ENCODE assay signal across 2 cellular contexts in the genomic region with DNA sequence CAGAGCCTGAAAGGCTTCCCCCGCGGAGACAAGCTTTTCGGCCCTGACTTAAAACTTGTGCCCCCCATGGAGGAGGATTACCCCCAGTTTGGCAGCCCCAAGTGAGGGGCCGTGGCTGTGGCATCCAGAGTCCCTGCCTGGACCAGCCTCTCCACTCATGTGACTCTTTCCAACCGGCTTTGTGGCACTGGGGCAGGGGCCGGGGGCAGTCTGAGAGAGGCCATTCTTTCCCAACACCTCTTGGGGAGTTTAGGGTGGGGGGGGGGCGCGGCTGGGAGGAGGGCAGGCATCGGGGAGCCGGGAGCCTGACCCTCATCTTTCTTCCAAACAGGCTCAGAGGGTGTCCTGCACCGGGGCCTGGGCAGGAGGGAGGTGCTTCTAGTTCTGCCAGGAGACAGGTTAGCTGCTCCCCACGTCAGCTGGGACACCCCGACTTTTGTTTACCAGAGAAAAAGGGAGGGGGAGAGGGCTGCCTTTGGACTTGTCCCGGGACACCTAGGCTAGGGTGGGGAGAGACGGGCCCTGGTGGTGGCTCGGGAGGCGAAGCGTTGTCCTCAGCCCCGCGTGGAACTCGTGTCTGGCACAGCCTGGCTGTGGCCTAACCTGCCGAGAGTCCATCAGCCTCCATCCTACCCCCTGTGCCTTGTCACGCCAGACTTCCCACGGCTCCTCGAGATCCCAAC.
TF ChIP-seq lines count a peak whose summit lies in the region.

No MANE protein-coding gene starts in this region.

TF ChIP-seq in SK-N-SH, 30 proteins besides CTCF, POLR2A, EP300 and RAD21:
- TF ChIP-seq RXRA (IDR thresholded peaks at IDR 0.05; ENCODE audit: borderline replicate concordance, low read depth) (no peak), TCF12 (IDR thresholded peaks at IDR 0.05) (no peak), FOXJ3 (CRISPR knock-in tag; IDR thresholded peaks at IDR 0.05) (no peak), EZH2phosphoT487 (IDR thresholded peaks at IDR 0.05; ENCODE audit: borderline replicate concordance, low read depth) (no peak), YY1 (IDR thresholded peaks at IDR 0.05; ENCODE audit: low read depth) (no peak), JUND (IDR thresholded peaks at IDR 0.05) (no peak), SIN3A (IDR thresholded peaks at IDR 0.05; ENCODE audit: borderline replicate concordance, low read depth, low read length) (no peak), NFIC (IDR thresholded peaks at IDR 0.05; ENCODE audit: borderline replicate concordance) (no peak), TAF1 (IDR thresholded peaks at IDR 0.05; ENCODE audit: borderline replicate concordance, low read depth, low read length) (no peak), MEF2A (IDR thresholded peaks at IDR 0.05; ENCODE audit: borderline replicate concordance, low read depth) (no peak), ELF1 (IDR thresholded peaks at IDR 0.05) (no peak)
- TF ChIP-seq, protein P1, sequence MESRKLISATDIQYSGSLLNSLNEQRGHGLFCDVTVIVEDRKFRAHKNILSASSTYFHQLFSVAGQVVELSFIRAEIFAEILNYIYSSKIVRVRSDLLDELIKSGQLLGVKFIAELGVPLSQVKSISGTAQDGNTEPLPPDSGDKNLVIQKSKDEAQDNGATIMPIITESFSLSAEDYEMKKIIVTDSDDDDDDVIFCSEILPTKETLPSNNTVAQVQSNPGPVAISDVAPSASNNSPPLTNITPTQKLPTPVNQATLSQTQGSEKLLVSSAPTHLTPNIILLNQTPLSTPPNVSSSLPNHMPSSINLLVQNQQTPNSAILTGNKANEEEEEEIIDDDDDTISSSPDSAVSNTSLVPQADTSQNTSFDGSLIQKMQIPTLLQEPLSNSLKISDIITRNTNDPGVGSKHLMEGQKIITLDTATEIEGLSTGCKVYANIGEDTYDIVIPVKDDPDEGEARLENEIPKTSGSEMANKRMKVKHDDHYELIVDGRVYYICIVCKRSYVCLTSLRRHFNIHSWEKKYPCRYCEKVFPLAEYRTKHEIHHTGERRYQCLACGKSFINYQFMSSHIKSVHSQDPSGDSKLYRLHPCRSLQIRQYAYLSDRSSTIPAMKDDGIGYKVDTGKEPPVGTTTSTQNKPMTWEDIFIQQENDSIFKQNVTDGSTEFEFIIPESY (IDR thresholded peaks at IDR 0.05; ENCODE audit: borderline replicate concordance, low read depth) = no peak
- TF ChIP-seq, protein P2, sequence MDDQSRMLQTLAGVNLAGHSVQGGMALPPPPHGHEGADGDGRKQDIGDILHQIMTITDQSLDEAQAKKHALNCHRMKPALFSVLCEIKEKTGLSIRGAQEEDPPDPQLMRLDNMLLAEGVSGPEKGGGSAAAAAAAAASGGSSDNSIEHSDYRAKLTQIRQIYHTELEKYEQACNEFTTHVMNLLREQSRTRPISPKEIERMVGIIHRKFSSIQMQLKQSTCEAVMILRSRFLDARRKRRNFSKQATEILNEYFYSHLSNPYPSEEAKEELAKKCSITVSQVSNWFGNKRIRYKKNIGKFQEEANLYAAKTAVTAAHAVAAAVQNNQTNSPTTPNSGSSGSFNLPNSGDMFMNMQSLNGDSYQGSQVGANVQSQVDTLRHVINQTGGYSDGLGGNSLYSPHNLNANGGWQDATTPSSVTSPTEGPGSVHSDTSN (IDR thresholded peaks at IDR 0.05) = no peak
- TF ChIP-seq, protein P3, sequence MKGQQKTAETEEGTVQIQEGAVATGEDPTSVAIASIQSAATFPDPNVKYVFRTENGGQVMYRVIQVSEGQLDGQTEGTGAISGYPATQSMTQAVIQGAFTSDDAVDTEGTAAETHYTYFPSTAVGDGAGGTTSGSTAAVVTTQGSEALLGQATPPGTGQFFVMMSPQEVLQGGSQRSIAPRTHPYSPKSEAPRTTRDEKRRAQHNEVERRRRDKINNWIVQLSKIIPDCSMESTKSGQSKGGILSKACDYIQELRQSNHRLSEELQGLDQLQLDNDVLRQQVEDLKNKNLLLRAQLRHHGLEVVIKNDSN (IDR thresholded peaks at IDR 0.05; ENCODE audit: borderline replicate concordance, low read depth) = no peak
- TF ChIP-seq, protein P4, sequence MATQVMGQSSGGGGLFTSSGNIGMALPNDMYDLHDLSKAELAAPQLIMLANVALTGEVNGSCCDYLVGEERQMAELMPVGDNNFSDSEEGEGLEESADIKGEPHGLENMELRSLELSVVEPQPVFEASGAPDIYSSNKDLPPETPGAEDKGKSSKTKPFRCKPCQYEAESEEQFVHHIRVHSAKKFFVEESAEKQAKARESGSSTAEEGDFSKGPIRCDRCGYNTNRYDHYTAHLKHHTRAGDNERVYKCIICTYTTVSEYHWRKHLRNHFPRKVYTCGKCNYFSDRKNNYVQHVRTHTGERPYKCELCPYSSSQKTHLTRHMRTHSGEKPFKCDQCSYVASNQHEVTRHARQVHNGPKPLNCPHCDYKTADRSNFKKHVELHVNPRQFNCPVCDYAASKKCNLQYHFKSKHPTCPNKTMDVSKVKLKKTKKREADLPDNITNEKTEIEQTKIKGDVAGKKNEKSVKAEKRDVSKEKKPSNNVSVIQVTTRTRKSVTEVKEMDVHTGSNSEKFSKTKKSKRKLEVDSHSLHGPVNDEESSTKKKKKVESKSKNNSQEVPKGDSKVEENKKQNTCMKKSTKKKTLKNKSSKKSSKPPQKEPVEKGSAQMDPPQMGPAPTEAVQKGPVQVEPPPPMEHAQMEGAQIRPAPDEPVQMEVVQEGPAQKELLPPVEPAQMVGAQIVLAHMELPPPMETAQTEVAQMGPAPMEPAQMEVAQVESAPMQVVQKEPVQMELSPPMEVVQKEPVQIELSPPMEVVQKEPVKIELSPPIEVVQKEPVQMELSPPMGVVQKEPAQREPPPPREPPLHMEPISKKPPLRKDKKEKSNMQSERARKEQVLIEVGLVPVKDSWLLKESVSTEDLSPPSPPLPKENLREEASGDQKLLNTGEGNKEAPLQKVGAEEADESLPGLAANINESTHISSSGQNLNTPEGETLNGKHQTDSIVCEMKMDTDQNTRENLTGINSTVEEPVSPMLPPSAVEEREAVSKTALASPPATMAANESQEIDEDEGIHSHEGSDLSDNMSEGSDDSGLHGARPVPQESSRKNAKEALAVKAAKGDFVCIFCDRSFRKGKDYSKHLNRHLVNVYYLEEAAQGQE (IDR thresholded peaks at IDR 0.05; ENCODE audit: low read depth, low read length) = no peak
- TF ChIP-seq, protein P5, sequence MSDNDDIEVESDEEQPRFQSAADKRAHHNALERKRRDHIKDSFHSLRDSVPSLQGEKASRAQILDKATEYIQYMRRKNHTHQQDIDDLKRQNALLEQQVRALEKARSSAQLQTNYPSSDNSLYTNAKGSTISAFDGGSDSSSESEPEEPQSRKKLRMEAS (IDR thresholded peaks at IDR 0.05; ENCODE audit: low read depth) = no peak

TF ChIP-seq in SK-N-SH treated with all-trans-retinoic acid at 6 μM for 48 hours, 23 proteins besides CTCF, POLR2A, EP300 and RAD21:
- TF ChIP-seq SNAI2 (CRISPR knock-in tag; IDR thresholded peaks at IDR 0.05) = no peak
- TF ChIP-seq, protein P6, sequence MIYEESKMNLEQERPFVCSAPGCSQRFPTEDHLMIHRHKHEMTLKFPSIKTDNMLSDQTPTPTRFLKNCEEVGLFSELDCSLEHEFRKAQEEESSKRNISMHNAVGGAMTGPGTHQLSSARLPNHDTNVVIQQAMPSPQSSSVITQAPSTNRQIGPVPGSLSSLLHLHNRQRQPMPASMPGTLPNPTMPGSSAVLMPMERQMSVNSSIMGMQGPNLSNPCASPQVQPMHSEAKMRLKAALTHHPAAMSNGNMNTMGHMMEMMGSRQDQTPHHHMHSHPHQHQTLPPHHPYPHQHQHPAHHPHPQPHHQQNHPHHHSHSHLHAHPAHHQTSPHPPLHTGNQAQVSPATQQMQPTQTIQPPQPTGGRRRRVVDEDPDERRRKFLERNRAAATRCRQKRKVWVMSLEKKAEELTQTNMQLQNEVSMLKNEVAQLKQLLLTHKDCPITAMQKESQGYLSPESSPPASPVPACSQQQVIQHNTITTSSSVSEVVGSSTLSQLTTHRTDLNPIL (CRISPR knock-in tag; IDR thresholded peaks at IDR 0.05; ENCODE audit: low read depth) = no peak
- no peak for TF ChIP-seq CSDC2 (CRISPR knock-in tag; IDR thresholded peaks at IDR 0.05)
- TF ChIP-seq ZNF70 (CRISPR knock-in tag; IDR thresholded peaks at IDR 0.05) = no peak
- TF ChIP-seq, protein P7, sequence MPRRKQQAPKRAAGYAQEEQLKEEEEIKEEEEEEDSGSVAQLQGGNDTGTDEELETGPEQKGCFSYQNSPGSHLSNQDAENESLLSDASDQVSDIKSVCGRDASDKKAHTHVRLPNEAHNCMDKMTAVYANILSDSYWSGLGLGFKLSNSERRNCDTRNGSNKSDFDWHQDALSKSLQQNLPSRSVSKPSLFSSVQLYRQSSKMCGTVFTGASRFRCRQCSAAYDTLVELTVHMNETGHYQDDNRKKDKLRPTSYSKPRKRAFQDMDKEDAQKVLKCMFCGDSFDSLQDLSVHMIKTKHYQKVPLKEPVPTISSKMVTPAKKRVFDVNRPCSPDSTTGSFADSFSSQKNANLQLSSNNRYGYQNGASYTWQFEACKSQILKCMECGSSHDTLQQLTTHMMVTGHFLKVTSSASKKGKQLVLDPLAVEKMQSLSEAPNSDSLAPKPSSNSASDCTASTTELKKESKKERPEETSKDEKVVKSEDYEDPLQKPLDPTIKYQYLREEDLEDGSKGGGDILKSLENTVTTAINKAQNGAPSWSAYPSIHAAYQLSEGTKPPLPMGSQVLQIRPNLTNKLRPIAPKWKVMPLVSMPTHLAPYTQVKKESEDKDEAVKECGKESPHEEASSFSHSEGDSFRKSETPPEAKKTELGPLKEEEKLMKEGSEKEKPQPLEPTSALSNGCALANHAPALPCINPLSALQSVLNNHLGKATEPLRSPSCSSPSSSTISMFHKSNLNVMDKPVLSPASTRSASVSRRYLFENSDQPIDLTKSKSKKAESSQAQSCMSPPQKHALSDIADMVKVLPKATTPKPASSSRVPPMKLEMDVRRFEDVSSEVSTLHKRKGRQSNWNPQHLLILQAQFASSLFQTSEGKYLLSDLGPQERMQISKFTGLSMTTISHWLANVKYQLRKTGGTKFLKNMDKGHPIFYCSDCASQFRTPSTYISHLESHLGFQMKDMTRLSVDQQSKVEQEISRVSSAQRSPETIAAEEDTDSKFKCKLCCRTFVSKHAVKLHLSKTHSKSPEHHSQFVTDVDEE (CRISPR knock-in tag; IDR thresholded peaks at IDR 0.05) = no peak
- no peak for TF ChIP-seq TOX (CRISPR knock-in tag; IDR thresholded peaks at IDR 0.05; ENCODE audit: borderline replicate concordance)
- no peak for TF ChIP-seq ZNF8 (CRISPR knock-in tag; IDR thresholded peaks at IDR 0.05)
- no peak for TF ChIP-seq ZNF565 (CRISPR knock-in tag; conservative IDR thresholded peaks at IDR 0.05; ENCODE audit: low read depth)
- TF ChIP-seq ZFP30 (CRISPR knock-in tag; IDR thresholded peaks at IDR 0.05) = no peak
- no peak for TF ChIP-seq ZFP3 (CRISPR knock-in tag; IDR thresholded peaks at IDR 0.05)
- TF ChIP-seq, protein P8, sequence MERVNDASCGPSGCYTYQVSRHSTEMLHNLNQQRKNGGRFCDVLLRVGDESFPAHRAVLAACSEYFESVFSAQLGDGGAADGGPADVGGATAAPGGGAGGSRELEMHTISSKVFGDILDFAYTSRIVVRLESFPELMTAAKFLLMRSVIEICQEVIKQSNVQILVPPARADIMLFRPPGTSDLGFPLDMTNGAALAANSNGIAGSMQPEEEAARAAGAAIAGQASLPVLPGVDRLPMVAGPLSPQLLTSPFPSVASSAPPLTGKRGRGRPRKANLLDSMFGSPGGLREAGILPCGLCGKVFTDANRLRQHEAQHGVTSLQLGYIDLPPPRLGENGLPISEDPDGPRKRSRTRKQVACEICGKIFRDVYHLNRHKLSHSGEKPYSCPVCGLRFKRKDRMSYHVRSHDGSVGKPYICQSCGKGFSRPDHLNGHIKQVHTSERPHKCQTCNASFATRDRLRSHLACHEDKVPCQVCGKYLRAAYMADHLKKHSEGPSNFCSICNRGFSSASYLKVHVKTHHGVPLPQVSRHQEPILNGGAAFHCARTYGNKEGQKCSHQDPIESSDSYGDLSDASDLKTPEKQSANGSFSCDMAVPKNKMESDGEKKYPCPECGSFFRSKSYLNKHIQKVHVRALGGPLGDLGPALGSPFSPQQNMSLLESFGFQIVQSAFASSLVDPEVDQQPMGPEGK (CRISPR knock-in tag; IDR thresholded peaks at IDR 0.05; ENCODE audit: borderline replicate concordance) = no peak
- no peak for TF ChIP-seq ZC3H10 (CRISPR knock-in tag; IDR thresholded peaks at IDR 0.05)
- no peak for TF ChIP-seq RARB (CRISPR knock-in tag; IDR thresholded peaks at IDR 0.05)
- no peak for TF ChIP-seq GLIS3 (CRISPR knock-in tag; IDR thresholded peaks at IDR 0.05)
- TF ChIP-seq, protein P9, sequence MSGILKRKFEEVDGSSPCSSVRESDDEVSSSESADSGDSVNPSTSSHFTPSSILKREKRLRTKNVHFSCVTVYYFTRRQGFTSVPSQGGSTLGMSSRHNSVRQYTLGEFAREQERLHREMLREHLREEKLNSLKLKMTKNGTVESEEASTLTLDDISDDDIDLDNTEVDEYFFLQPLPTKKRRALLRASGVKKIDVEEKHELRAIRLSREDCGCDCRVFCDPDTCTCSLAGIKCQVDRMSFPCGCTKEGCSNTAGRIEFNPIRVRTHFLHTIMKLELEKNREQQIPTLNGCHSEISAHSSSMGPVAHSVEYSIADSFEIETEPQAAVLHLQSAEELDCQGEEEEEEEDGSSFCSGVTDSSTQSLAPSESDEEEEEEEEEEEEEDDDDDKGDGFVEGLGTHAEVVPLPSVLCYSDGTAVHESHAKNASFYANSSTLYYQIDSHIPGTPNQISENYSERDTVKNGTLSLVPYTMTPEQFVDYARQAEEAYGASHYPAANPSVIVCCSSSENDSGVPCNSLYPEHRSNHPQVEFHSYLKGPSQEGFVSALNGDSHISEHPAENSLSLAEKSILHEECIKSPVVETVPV (CRISPR knock-in tag; IDR thresholded peaks at IDR 0.05) = no peak
- no peak for TF ChIP-seq TCF4 (CRISPR knock-in tag; IDR thresholded peaks at IDR 0.05; ENCODE audit: borderline replicate concordance)
- TF ChIP-seq ARNTL (CRISPR knock-in tag; IDR thresholded peaks at IDR 0.05; ENCODE audit: borderline replicate concordance, low read depth) = no peak
TF ChIP-seq in SK-N-SH treated with all-trans-retinoic acid at 6 μM for 48 hours: peak in this region for 0.
